In genomic region chr18:71443726-71444480, GRCh38 we compare ENCODE assay signal across 19 cellular contexts.
DNase-seq lines count a peak whose midpoint lies in the region; ATAC-seq and TF ChIP-seq lines count a peak whose summit lies in the region.
"Had no signal": no experiment of that assay in that cellular context is flagged by ENCODE, and none has a peak within 500 bp of the region (broad histone marks: within the 10 kb centered on the region; RNA-seq: fewer than 3 reads in every experiment).

No MANE protein-coding gene starts in this region.

- H3K27me3 Mint-ChIP-seq in MCF 10A (ENCODE audit: insufficient read depth, unreplicated experiment) (peaks cover 14% of the 10 kb centered on the region), mesothelial cell of epicardium (ENCODE audit: low read depth) (no peaks in the 10 kb centered on the region)
- H3K27me3 Mint-ChIP-seq: activated T-cell treated with anti-CD3 and anti-CD28 coated beads, Interleukin-2, amount 50 U/mL, for 24 hours; memory B cell; naive B cell had no signal

- H3K9me3 ChIP-seq in breast epithelium (no peaks in the 10 kb centered on the region), tibial artery (no peaks in the 10 kb centered on the region)
- H3K9me3 ChIP-seq: adrenal gland, HAP-1 had no signal

- POLR2A ChIA-PET in MCF 10A (lab: Yijun Ruan, JAX), result no interaction called here

- intact Hi-C loops in MCF 10A (cut with micrococcal nuclease) (no loop called here), breast epithelium (cut with DNase I; ENCODE audit: low total_unique reads) (no loop called here), tibial artery (cut with DNase I; ENCODE audit: low total_unique reads) (no loop called here)

- TF ChIP-seq CTCF in MCF 10A (IDR thresholded peaks at IDR 0.05; ENCODE audit: unreplicated experiment) (no peak), breast epithelium (IDR thresholded peaks at IDR 0.05) (no peak), mesothelial cell of epicardium (IDR thresholded peaks at IDR 0.05; ENCODE audit: unreplicated experiment) (no peak), tibial artery (IDR thresholded peaks at IDR 0.05) (no peak)

- H3K9me3 Mint-ChIP-seq in MCF 10A (ENCODE audit: unreplicated experiment) (no peaks in the 10 kb centered on the region), mesothelial cell of epicardium (peaks cover 8% of the 10 kb centered on the region)
- H3K9me3 Mint-ChIP-seq: memory B cell had no signal

- CTCF ChIA-PET in MCF 10A (lab: Yijun Ruan, JAX), result no interaction called here

- no peak overlapping the region for H3K4me3 ChIP-seq in breast epithelium
- H3K4me3 ChIP-seq in tibial artery, result no peak overlapping the region
- H3K4me3 ChIP-seq: adrenal gland, HAP-1 had no signal

- no peaks in the 10 kb centered on the region for H3K36me3 ChIP-seq in breast epithelium
- no peaks in the 10 kb centered on the region for H3K36me3 ChIP-seq in tibial artery
- H3K36me3 ChIP-seq: adrenal gland, HAP-1 had no signal

- ATAC-seq in GM21717 (IDR thresholded peaks at IDR 0.05; ENCODE audit: unreplicated experiment), result no peak
- no peak for ATAC-seq in GM21786 (IDR thresholded peaks at IDR 0.05; ENCODE audit: unreplicated experiment)
- ATAC-seq: stimulated activated effector memory CD8-positive, alpha-beta T cell treated with anti-CD3 and anti-CD28 coated beads, Interleukin-12 subunit alpha, Interleukin-12 subunit beta, amount 100 ng/mL, for 72 hours had no signal

- H3K27ac Mint-ChIP-seq in MCF 10A (ENCODE audit: low read depth, unreplicated experiment) (no peak overlapping the region), mesothelial cell of epicardium (peak overlapping the region; percentile 5)
- H3K27ac Mint-ChIP-seq: activated T-cell treated with anti-CD3 and anti-CD28 coated beads, Interleukin-2, amount 50 U/mL, for 24 hours; memory B cell; naive B cell; stimulated activated effector memory CD8-positive, alpha-beta T cell treated with anti-CD3 and anti-CD28 coated beads, Interleukin-12 subunit alpha, Interleukin-12 subunit beta, amount 100 ng/mL, for 72 hours had no signal

- H3K27me3 ChIP-seq in breast epithelium, result no peaks in the 10 kb centered on the region
- H3K27me3 ChIP-seq in tibial artery, result no peaks in the 10 kb centered on the region
- H3K27me3 ChIP-seq: adrenal gland had no signal

- H3K4me1 Mint-ChIP-seq in MCF 10A (ENCODE audit: insufficient read depth, unreplicated experiment) (no peaks in the 10 kb centered on the region), mesothelial cell of epicardium (peaks cover 13% of the 10 kb centered on the region)
- H3K4me1 Mint-ChIP-seq: memory B cell; naive B cell; stimulated activated effector memory CD8-positive, alpha-beta T cell treated with anti-CD3 and anti-CD28 coated beads, Interleukin-12 subunit alpha, Interleukin-12 subunit beta, amount 100 ng/mL, for 72 hours had no signal

- H3K4me1 ChIP-seq in breast epithelium (no peaks in the 10 kb centered on the region), tibial artery (no peaks in the 10 kb centered on the region)
- H3K4me1 ChIP-seq: adrenal gland, HAP-1 had no signal

- BruUV-seq in MCF 10A (replicated peaks; lab: Mats Ljungman, UMichigan), result no TSS peak

- H3K4me3 Mint-ChIP-seq in MCF 10A (ENCODE audit: unreplicated experiment) (no peak overlapping the region), mesothelial cell of epicardium (no peak overlapping the region)
- H3K4me3 Mint-ChIP-seq: activated T-cell treated with anti-CD3 and anti-CD28 coated beads, Interleukin-2, amount 50 U/mL, for 24 hours; memory B cell; stimulated activated effector memory CD8-positive, alpha-beta T cell treated with anti-CD3 and anti-CD28 coated beads, Interleukin-12 subunit alpha, Interleukin-12 subunit beta, amount 100 ng/mL, for 72 hours had no signal

- no peak overlapping the region for H3K27ac ChIP-seq in breast epithelium
- H3K27ac ChIP-seq in tibial artery, result no peak overlapping the region
- H3K27ac ChIP-seq: adrenal gland had no signal

- TF ChIP-seq POLR2A in breast epithelium (IDR thresholded peaks at IDR 0.05), result no peak

- DNase-seq in MCF 10A (ENCODE audit: unreplicated experiment), result peak; percentile 23
- no peak for DNase-seq in breast epithelium (ENCODE audit: low spot score in 2 of 2)
- peak; percentile 21 for DNase-seq in fibroblast of gingiva (ENCODE audit: low read depth)
- no peak for DNase-seq in mesothelial cell of epicardium (ENCODE audit: low spot score in 2 of 2, unreplicated experiment in 2 of 2)
- DNase-seq in tibial artery, result no peak
- no peak for DNase-seq in foreskin melanocyte
- DNase-seq: activated CD8-positive, alpha-beta memory T cell treated with anti-CD3 and anti-CD28 coated beads for 24 hours; activated naive CD4-positive, alpha-beta T cell; activated T-cell treated with anti-CD3 and anti-CD28 coated beads, Interleukin-2, amount 50 U/mL, for 24 hours; adrenal gland; central memory CD4-positive, alpha-beta T cell; MM.1S; naive B cell; NCI-H524 treated with DMSO at 0.1 percent for 48 hours had no signal

- H3K36me3 Mint-ChIP-seq in MCF 10A (ENCODE audit: insufficient read depth, unreplicated experiment) (no peaks in the 10 kb centered on the region), mesothelial cell of epicardium (no peaks in the 10 kb centered on the region)
- H3K36me3 Mint-ChIP-seq: memory B cell; naive B cell; stimulated activated effector memory CD8-positive, alpha-beta T cell treated with anti-CD3 and anti-CD28 coated beads, Interleukin-12 subunit alpha, Interleukin-12 subunit beta, amount 100 ng/mL, for 72 hours had no signal

Comparison
In these comparisons a context has a peak if more than half of its experiments do, and no peak if none do; other contexts are left out.
1. DNase-seq: peak in MCF 10A (single experiment) and fibroblast of gingiva (single experiment); none in breast epithelium (0 of 2), mesothelial cell of epicardium (0 of 2), tibial artery (0 of 2) and foreskin melanocyte (single experiment).